ENCODE assay signal across 16 cellular contexts in the genomic region with DNA sequence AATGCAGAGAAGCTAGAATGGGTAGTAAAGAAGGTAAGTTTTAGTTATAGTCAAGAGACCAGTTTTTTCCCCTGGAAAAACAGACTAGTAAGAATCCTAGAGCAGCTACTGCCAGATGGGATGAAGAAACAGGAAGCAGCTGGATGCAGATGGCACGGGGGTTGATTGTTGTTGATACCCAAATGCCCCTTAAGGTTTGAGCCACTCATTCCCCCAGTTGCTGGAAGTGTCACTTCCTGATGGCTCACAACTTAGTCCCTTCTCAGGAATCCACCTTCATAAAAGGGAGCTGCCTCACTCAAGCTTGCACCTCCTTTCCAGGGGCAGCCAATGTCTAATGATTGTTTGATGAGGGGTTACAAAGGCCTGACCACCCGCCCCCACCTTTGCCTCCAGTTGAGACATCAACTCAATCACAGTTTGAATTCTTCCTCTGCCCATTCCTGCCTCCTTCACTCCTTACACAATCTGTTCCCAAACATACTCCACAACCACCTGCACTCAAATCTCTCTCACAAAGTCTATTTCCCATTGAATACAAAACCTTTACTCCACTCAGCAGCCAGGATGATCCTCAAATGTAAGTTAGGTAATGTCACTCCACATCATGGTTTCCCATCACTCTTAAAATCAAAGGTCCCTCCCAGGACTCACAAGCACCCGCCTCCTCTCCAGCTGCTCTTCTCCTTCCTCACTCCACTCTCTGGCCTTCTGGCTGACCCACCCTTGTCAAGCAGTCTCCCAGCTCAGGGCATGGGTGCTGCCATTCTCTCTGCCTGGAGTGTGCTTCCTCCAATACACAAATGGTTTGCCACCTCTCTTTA.
DNase-seq lines count a peak whose midpoint lies in the region; ATAC-seq and TF ChIP-seq lines count a peak whose summit lies in the region.
"Had no signal": no experiment of that assay in that cellular context is flagged by ENCODE, and none has a peak within 500 bp of the region (broad histone marks: within the 10 kb centered on the region; RNA-seq: fewer than 3 reads in every experiment).

No MANE protein-coding gene starts in this region.

- H3K9me3 ChIP-seq in Panc1 (ENCODE audit: control insufficient read depth, insufficient read depth, low read depth, low read length) (peaks cover 9% of the 10 kb centered on the region; the same call in 1 of the 2 replicates), skeletal muscle satellite cell (replicated peaks; ENCODE audit: low read length) (no peaks in the 10 kb centered on the region)
- H3K9me3 ChIP-seq: tibial nerve had no signal

- in situ Hi-C loops in Panc1 (cut with HindIII; ENCODE audit: low pct_unique_long_range_greater_than_20kb, low sequenced_read_pairs) = no loop called here

- DNase-seq in EL (peak; percentile 46), Panc1 (ENCODE audit: low read depth, low spot score) (no peak), fibroblast of the aortic adventitia (ENCODE audit: low read depth) (peak; percentile 20), NCI-H128 (lab: John Stamatoyannopoulos, UW; ENCODE audit: unreplicated experiment) (no peak), OCI-M1 (lab: John Stamatoyannopoulos, UW) (no peak)
- DNase-seq: activated CD8-positive, alpha-beta memory T cell treated with anti-CD3 and anti-CD28 coated beads for 24 hours; activated naive CD8-positive, alpha-beta T cell treated with anti-CD3 and anti-CD28 coated beads, Interleukin-2, amount 50 U/mL, for 24 hours; effector CD4-positive, alpha-beta T cell; Karpas-422; left colon; NCI-H146 had no signal

- H3K27me3 ChIP-seq in Panc1 (ENCODE audit: control insufficient read depth, insufficient read depth, low read length) (no peaks in the 10 kb centered on the region), skeletal muscle satellite cell (ENCODE audit: control insufficient read depth, insufficient read depth, low read length) (no peaks in the 10 kb centered on the region)
- H3K27me3 ChIP-seq: tibial nerve had no signal

- CTCF ChIA-PET in Panc1 (lab: Charles Lee) = no interaction called here

- no peak for ATAC-seq in Panc1
- ATAC-seq in GM19351 (IDR thresholded peaks at IDR 0.05; ENCODE audit: unreplicated experiment) = no peak
- ATAC-seq: activated naive CD8-positive, alpha-beta T cell treated with anti-CD3 and anti-CD28 coated beads, Interleukin-2, amount 50 U/mL, for 24 hours; activated T-helper 17 cell treated with anti-CD3 and anti-CD28 coated beads, Interleukin-2, amount 50 U/mL, for 72 hours; left colon; stimulated activated memory B cell treated with anti-CD40 and anti-IgM and Interleukin-4, amounts not matched to agents 10 μg/mL and 1 μg/mL and 100 μg/mL, for 72 hours had no signal

- peaks cover 24% of the 10 kb centered on the region for H3K4me1 ChIP-seq in Panc1 (ENCODE audit: control insufficient read depth, insufficient read depth, low read length)
- H3K4me1 ChIP-seq in skeletal muscle satellite cell (ENCODE audit: control insufficient read depth, insufficient read depth, low read length) = peaks cover 73% of the 10 kb centered on the region

- no peak overlapping the region for H3K4me2 ChIP-seq in skeletal muscle satellite cell (ENCODE audit: low read length)

- intact Hi-C loops in Panc1 (cut with micrococcal nuclease; ENCODE audit: unreplicated experiment) = no loop called here

- H3K36me3 ChIP-seq in Panc1 (ENCODE audit: control insufficient read depth, insufficient read depth, low read length) = no peaks in the 10 kb centered on the region
- no peaks in the 10 kb centered on the region for H3K36me3 ChIP-seq in skeletal muscle satellite cell (ENCODE audit: insufficient read depth, low read length)
- H3K36me3 ChIP-seq: tibial nerve had no signal

- peak overlapping the region; percentile 10 for H3K9ac ChIP-seq in skeletal muscle satellite cell (ENCODE audit: low read depth, low read length)

- TF ChIP-seq CTCF in Panc1 (IDR thresholded peaks at IDR 0.05) (no peak), fibroblast of the aortic adventitia (IDR thresholded peaks at IDR 0.05; ENCODE audit: insufficient read depth, low read length) (no peak)

- POLR2A ChIA-PET in Panc1 (lab: Charles Lee) = no interaction called here

- H3K27ac ChIP-seq in Panc1 (ENCODE audit: low read length) = peak overlapping the region; percentile 81

- no peak overlapping the region for H3K4me3 ChIP-seq in Panc1 (ENCODE audit: low read depth in 2 of 2, low read length in 2 of 2)
- no peak overlapping the region for H3K4me3 ChIP-seq in fibroblast of the aortic adventitia (ENCODE audit: low read depth, low read length)
- no peak overlapping the region for H3K4me3 ChIP-seq in skeletal muscle satellite cell (ENCODE audit: low read length)
- H3K4me3 ChIP-seq: tibial nerve had no signal

- no TSS peak for BruUV-seq in Panc1 (replicated peaks; lab: Mats Ljungman, UMichigan)

Comparison
In these comparisons a context has a peak if more than half of its experiments do, and no peak if none do; other contexts are left out.
1. DNase-seq: peak in EL (single experiment) and fibroblast of the aortic adventitia (single experiment); none in Panc1 (single experiment), NCI-H128 (single experiment) and OCI-M1 (single experiment).